In genomic region chr4:64784125-64784524, GRCh38 we compare ENCODE assay signal across 14 cellular contexts.
DNase-seq lines count a peak whose midpoint lies in the region; ATAC-seq, FAIRE-seq and TF ChIP-seq lines count a peak whose summit lies in the region.
"Had no signal": no experiment of that assay in that cellular context is flagged by ENCODE, and none has a peak within 500 bp of the region (broad histone marks: within the 10 kb centered on the region; RNA-seq: fewer than 3 reads in every experiment).

No MANE protein-coding gene starts in this region.

- no peaks in the 10 kb centered on the region for H3K27me3 ChIP-seq in ACC112 (ENCODE audit: insufficient read depth, low read length)
- H3K27me3 ChIP-seq in PC-9 (ENCODE audit: insufficient read depth, low read depth) = no peaks in the 10 kb centered on the region

- H3K79me2 ChIP-seq in ACC112 (ENCODE audit: control insufficient read depth, insufficient read depth, low read length, unreplicated experiment) (no peaks in the 10 kb centered on the region), PC-9 (ENCODE audit: low read depth) (no peaks in the 10 kb centered on the region)

- BruUV-seq in PC-9 (replicated peaks; lab: Mats Ljungman, UMichigan) = no TSS peak

- no peaks in the 10 kb centered on the region for H3K9me2 ChIP-seq in PC-9 (ENCODE audit: insufficient read depth)

- H3K9me3 ChIP-seq in PC-9 (ENCODE audit: insufficient read depth, low read depth) = no peaks in the 10 kb centered on the region

- no peaks in the 10 kb centered on the region for H3F3A ChIP-seq in PC-9 (ENCODE audit: insufficient read depth, low read depth)

- H3K27ac ChIP-seq in ACC112 (ENCODE audit: low read depth, low read length) = peak overlapping the region; percentile 63
- no peak overlapping the region for H3K27ac ChIP-seq in PC-9

- H3K36me3 ChIP-seq in ACC112 (ENCODE audit: insufficient read depth, low read length) = no peaks in the 10 kb centered on the region
- H3K36me3 ChIP-seq in PC-9 (ENCODE audit: low read depth) = no peaks in the 10 kb centered on the region

- no peak for ATAC-seq in HG03139 (IDR thresholded peaks at IDR 0.05; ENCODE audit: unreplicated experiment)
- no peak for ATAC-seq in HG03342 (IDR thresholded peaks at IDR 0.05; ENCODE audit: unreplicated experiment)
- ATAC-seq: activated CD4-positive, CD25-positive, alpha-beta regulatory T cell treated with anti-CD3 and anti-CD28 coated beads, Interleukin-2, amount 50 U/mL, for 24 hours; activated T-cell treated with anti-CD3 and anti-CD28 coated beads, Interleukin-2, amount 50 U/mL, for 4 hours had no signal

- TF ChIP-seq CTCF in PC-9 (conservative IDR thresholded peaks at IDR 0.05) = no peak
- TF ChIP-seq CTCF in fibroblast of pulmonary artery (IDR thresholded peaks at IDR 0.05; ENCODE audit: low read length, missing control alignments) = no peak

- H4K20me1 ChIP-seq in PC-9 (ENCODE audit: insufficient read depth) = no peaks in the 10 kb centered on the region

- H3K4me2 ChIP-seq in PC-9 = no peak overlapping the region

- H3K4me1 ChIP-seq in ACC112 (ENCODE audit: control insufficient read depth, insufficient read depth, low read length, unreplicated experiment) (peaks cover 20% of the 10 kb centered on the region), PC-9 (replicated peaks; ENCODE audit: insufficient read depth) (no peaks in the 10 kb centered on the region)

- peak; percentile 41 for FAIRE-seq in G401.6 (lab: Jason Lieb, UNC)

- POLR2A ChIA-PET in PC-9 (lab: Charles Lee; ENCODE audit: unreplicated experiment) = no interaction called here

- intact Hi-C loops in PC-9 (cut with micrococcal nuclease; ENCODE audit: unreplicated experiment) = no loop called here

- H2AFZ ChIP-seq in ACC112 (ENCODE audit: low read length, unreplicated experiment) (peak overlapping the region; percentile 86), PC-9 (no peak overlapping the region)

- DNase-seq in PC-9 = peak; percentile 3 to 68
- peak; percentile 48 for DNase-seq in fibroblast of pulmonary artery (ENCODE audit: low read depth)
- no peak for DNase-seq in superior temporal gyrus (ENCODE audit: extremely low spot score)
- no peak for DNase-seq in stimulated activated CD4-positive, alpha-beta T cell treated with anti-CD3 and anti-CD28 coated beads, Interleukin-4, amount 100 ng/mL, for 24 hours
- DNase-seq: activated T-cell treated with anti-CD3 and anti-CD28 coated beads, Interleukin-2, amount 50 U/mL, for 4 hours; anterior cingulate cortex; endodermal cell; hypothalamus; stimulated activated CD4-positive, alpha-beta T cell treated with anti-CD3 and anti-CD28 coated beads, Interleukin-4, amount 100 ng/mL, for 1 hour had no signal

- peak overlapping the region; percentile 26; the same call in 1 of the 2 replicates for H3K4me3 ChIP-seq in ACC112 (ENCODE audit: low read depth, low read length)
- no peak overlapping the region for H3K4me3 ChIP-seq in PC-9
- H3K4me3 ChIP-seq in fibroblast of pulmonary artery (replicated peaks; ENCODE audit: low read depth, low read length) = no peak overlapping the region

- CTCF ChIA-PET in PC-9 (lab: Charles Lee) = no interaction called here

Comparison
In these comparisons a context has a peak if more than half of its experiments do, and no peak if none do; other contexts are left out.
1. DNase-seq: peak in PC-9 (2 of 2) and fibroblast of pulmonary artery (single experiment); none in superior temporal gyrus (single experiment) and stimulated activated CD4-positive, alpha-beta T cell treated with anti-CD3 and anti-CD28 coated beads, Interleukin-4, amount 100 ng/mL, for 24 hours (single experiment).